ENCODE assay signal across 8 cellular contexts in the genomic region with DNA sequence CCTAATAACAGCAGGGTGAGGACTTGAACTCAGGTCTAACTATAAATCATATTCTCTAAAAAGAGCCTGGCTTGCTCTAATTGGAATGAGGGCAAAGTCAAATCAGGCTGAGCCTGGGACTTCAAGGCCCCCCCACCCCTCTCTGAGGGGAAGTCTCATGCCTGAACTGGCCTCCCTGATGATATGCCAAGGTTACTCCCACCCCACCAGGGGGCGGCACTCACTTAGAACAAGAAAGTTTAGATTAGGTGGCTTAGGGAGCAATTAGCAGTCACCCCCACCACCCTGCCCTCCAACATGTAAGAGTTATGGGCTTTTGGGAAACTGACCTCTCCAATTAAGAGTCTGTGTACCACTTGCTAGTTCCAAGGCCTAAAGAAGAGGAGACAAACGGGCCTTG. TPM values are rescaled to one million over a fixed set of nuclear protein-coding genes. Genes with fewer than 3 reads are reported as not detected.
A peak's percentile ranks its signal among the peaks of the same experiment; 100 is the strongest.
DNase-seq lines count a peak whose midpoint lies in the region; ATAC-seq and TF ChIP-seq lines count a peak whose summit lies in the region.

No MANE protein-coding gene starts in this region.

- no peak overlapping the region for H2AFZ ChIP-seq in MM.1S (ENCODE audit: low read length)

- H3K4me2 ChIP-seq in MM.1S (ENCODE audit: low read depth, low read length), result no peak overlapping the region

- peaks cover 0 to 10% of the 10 kb centered on the region in 2 donors for H3K27me3 Mint-ChIP-seq in stimulated activated naive B cell treated with anti-CD40 and anti-IgM and Interleukin-4, amounts not matched to agents 10 μg/mL and 1 μg/mL and 100 μg/mL, for 72 hours

- no peaks in the 10 kb centered on the region for H3K36me3 Mint-ChIP-seq in stimulated activated naive B cell treated with anti-CD40 and anti-IgM and Interleukin-4, amounts not matched to agents 10 μg/mL and 1 μg/mL and 100 μg/mL, for 72 hours

- H3K4me3 Mint-ChIP-seq in stimulated activated naive B cell treated with anti-CD40 and anti-IgM and Interleukin-4, amounts not matched to agents 10 μg/mL and 1 μg/mL and 100 μg/mL, for 72 hours, result no peak overlapping the region

- no peak overlapping the region for H3K4me3 ChIP-seq in MM.1S (ENCODE audit: low read length)

- no peaks in the 10 kb centered on the region for H3K79me2 ChIP-seq in MM.1S (ENCODE audit: low read length)

- H3F3A ChIP-seq in MM.1S (ENCODE audit: insufficient read depth, low read length), result no peaks in the 10 kb centered on the region

- peak; percentile 50 to 57 for ATAC-seq in stimulated activated naive B cell treated with anti-CD40 and anti-IgM and Interleukin-4, amounts not matched to agents 10 μg/mL and 1 μg/mL and 100 μg/mL, for 72 hours (replicated peaks)

- 0 out of 2 replicates have a peak, but pooled peaks cover under 1% of the 10 kb centered on the region for H3K4me1 ChIP-seq in MM.1S (ENCODE audit: low read length)

- no peaks in the 10 kb centered on the region for H3K9me3 Mint-ChIP-seq in stimulated activated naive B cell treated with anti-CD40 and anti-IgM and Interleukin-4, amounts not matched to agents 10 μg/mL and 1 μg/mL and 100 μg/mL, for 72 hours

- H3K27me3 ChIP-seq in MM.1S (replicated peaks; ENCODE audit: insufficient read depth, low read length), result no peaks in the 10 kb centered on the region

- H3K27ac Mint-ChIP-seq in stimulated activated naive B cell treated with anti-CD40 and anti-IgM and Interleukin-4, amounts not matched to agents 10 μg/mL and 1 μg/mL and 100 μg/mL, for 72 hours, result no peak overlapping the region

- no peak overlapping the region for H3K27ac ChIP-seq in MM.1S (ENCODE audit: low read length)

- no peaks in the 10 kb centered on the region for H4K20me1 ChIP-seq in MM.1S (ENCODE audit: insufficient read depth, low read length)

- H3K4me1 Mint-ChIP-seq in stimulated activated naive B cell treated with anti-CD40 and anti-IgM and Interleukin-4, amounts not matched to agents 10 μg/mL and 1 μg/mL and 100 μg/mL, for 72 hours, result peaks cover 17 to 28% of the 10 kb centered on the region in 2 donors

- H3K9ac ChIP-seq in MM.1S (ENCODE audit: low read length), result no peak overlapping the region

- peak; percentile 21 for DNase-seq in NCI-H2171 treated with DMSO at 0.1 percent for 48 hours (lab: John Stamatoyannopoulos, UW)
- DNase-seq in NCI-H2171 (lab: John Stamatoyannopoulos, UW), result no peak
- peak; percentile 55 for DNase-seq in MM.1S
- DNase-seq in activated CD4-positive, alpha-beta T cell treated with anti-CD3 and anti-CD28 coated beads for 4 hours, result peak; percentile 79 to 87
- DNase-seq in dermis microvascular lymphatic vessel endothelial cell (ENCODE audit: low read depth in 2 of 2), result peak; percentile 29 to 64
- DNase-seq in mesenteric fat pad (ENCODE audit: low spot score), result peak; percentile 49
- peak; percentile 36 for DNase-seq in stimulated activated naive B cell treated with anti-CD40 and anti-IgM and Interleukin-4, amounts not matched to agents 10 μg/mL and 1 μg/mL and 100 μg/mL, for 72 hours
- no peak for DNase-seq in DMS79 treated with DMSO at 0.1 percent for 48 hours (lab: John Stamatoyannopoulos, UW)

- peak; percentile 52 for TF ChIP-seq CTCF in MM.1S (IDR thresholded peaks at IDR 0.05; ENCODE audit: low read length)

- H3K9me2 ChIP-seq in MM.1S (replicated peaks; ENCODE audit: insufficient read depth, low read length), result no peaks in the 10 kb centered on the region

- H3K9me3 ChIP-seq in MM.1S (replicated peaks; ENCODE audit: insufficient read depth, low read length), result no peaks in the 10 kb centered on the region

- no peaks in the 10 kb centered on the region for H3K36me3 ChIP-seq in MM.1S (replicated peaks; ENCODE audit: insufficient read depth, low read length)

RNA-seq across cellular contexts. Expression of a gene that starts 2.7 kb away (rescaled TPM):
- total RNA-seq in dermis microvascular lymphatic vessel endothelial cell, result 5.9 and 9.7 TPM in 2 replicates
- 24.7 TPM for total RNA-seq in mesenteric fat pad

RNA-seq across cellular contexts. Expression of a gene that starts 8.2 kb away (rescaled TPM):
- total RNA-seq in dermis microvascular lymphatic vessel endothelial cell (not detected in 2 replicates), mesenteric fat pad (2.2 TPM)

RNA-seq across cellular contexts. Expression of a gene that starts 13.1 kb away (rescaled TPM):
- 0.13 and 0.25 TPM in 2 replicates for total RNA-seq in dermis microvascular lymphatic vessel endothelial cell
- 5.8 TPM for total RNA-seq in mesenteric fat pad

RNA-seq across cellular contexts. Expression of a gene that starts 20.1 kb away (rescaled TPM):
- total RNA-seq in dermis microvascular lymphatic vessel endothelial cell (29.0 and 36.4 TPM in 2 replicates), mesenteric fat pad (46.7 TPM)

RNA-seq across cellular contexts. Expression of a gene that starts 30.2 kb away (rescaled TPM):
- total RNA-seq in dermis microvascular lymphatic vessel endothelial cell (71.9 and 76.3 TPM in 2 replicates), mesenteric fat pad (53.6 TPM)

Comparison
In these comparisons a context has a peak if more than half of its experiments do, and no peak if none do; other contexts are left out.
1. DNase-seq: peak in NCI-H2171 treated with DMSO at 0.1 percent for 48 hours (single experiment), MM.1S (single experiment), activated CD4-positive, alpha-beta T cell treated with anti-CD3 and anti-CD28 coated beads for 4 hours (2 of 2), dermis microvascular lymphatic vessel endothelial cell (2 of 2), mesenteric fat pad (single experiment) and stimulated activated naive B cell treated with anti-CD40 and anti-IgM and Interleukin-4, amounts not matched to agents 10 μg/mL and 1 μg/mL and 100 μg/mL, for 72 hours (single experiment); none in NCI-H2171 (single experiment) and DMS79 treated with DMSO at 0.1 percent for 48 hours (single experiment).